In the genomic region with DNA sequence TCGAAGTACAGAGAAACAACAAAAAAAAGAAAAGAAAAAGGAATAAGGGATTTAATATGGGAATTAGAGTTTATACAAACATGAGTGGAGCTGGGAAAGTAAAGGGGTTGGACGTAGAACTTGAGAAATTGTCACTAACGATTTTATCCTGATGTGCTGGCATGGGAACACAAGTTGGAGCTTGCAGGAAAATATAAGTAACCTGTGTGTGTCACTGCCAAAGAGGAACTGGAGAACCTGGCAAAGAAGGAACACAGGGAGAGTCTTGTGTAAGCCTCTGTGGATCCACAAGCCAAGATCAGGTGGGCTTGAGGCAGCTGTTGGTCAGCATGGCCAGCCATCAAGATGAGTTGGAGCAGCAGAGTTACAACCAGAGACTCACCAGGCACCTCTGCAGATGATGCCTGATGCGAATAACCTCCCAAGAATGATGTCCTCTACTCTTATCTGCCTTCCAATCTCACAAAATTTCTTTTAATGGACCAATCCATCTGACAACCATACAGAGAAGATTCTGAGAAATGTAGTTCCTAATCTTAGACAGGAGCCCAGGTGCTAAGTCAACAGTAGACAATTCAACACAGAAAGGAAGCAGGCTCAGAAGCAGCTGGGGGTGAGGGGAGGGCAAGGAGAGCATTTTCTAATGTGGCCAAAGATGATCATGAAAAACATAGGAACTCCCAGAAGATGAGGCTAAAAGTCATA, we compare ENCODE assay signal across 21 cellular contexts.
A peak's percentile ranks its signal among the peaks of the same experiment; 100 is the strongest.
DNase-seq lines count a peak whose midpoint lies in the region; ATAC-seq, FAIRE-seq and TF ChIP-seq lines count a peak whose summit lies in the region.
"Had no signal": no experiment of that assay in that cellular context is flagged by ENCODE, and none has a peak within 500 bp of the region (broad histone marks: within the 10 kb centered on the region; RNA-seq: fewer than 3 reads in every experiment).

No MANE protein-coding gene starts in this region.

- peaks cover 12 to 13% of the 10 kb centered on the region in 2 donors for H3K9me3 ChIP-seq in breast epithelium
- H3K9me3 ChIP-seq in keratinocyte (ENCODE audit: control insufficient read depth, low read depth, low read length): no peaks in the 10 kb centered on the region
- H3K9me3 ChIP-seq in trophoblast cell (ENCODE audit: insufficient read depth, low read depth, low read length): peaks cover 2% of the 10 kb centered on the region
- H3K9me3 ChIP-seq: A549 had no signal

- H3K36me3 Mint-ChIP-seq in MCF 10A (ENCODE audit: insufficient read depth, unreplicated experiment): peaks cover 7% of the 10 kb centered on the region

- BruUV-seq in MCF 10A (replicated peaks; lab: Mats Ljungman, UMichigan): no TSS peak

- H3K4me3 ChIP-seq in breast epithelium (no peak overlapping the region), epithelial cell of esophagus (ENCODE audit: low read length) (no peak overlapping the region), keratinocyte (ENCODE audit: control insufficient read depth in 2 of 3, extremely low read depth in 1 of 3, insufficient read depth in 2 of 3, low read depth in 1 of 3, low read length in 3 of 3) (no peak overlapping the region), trophoblast cell (ENCODE audit: low read depth, low read length) (no peak overlapping the region), coronary artery (no peak overlapping the region)
- H3K4me3 ChIP-seq: A549, GM12878, GM23338 had no signal

- no peak for ATAC-seq in GM18519 (IDR thresholded peaks at IDR 0.05; ENCODE audit: low FRiP score, unreplicated experiment)
- ATAC-seq: A549, GM12878, GM23338, HCT116 had no signal

- dilution Hi-C loops in keratinocyte (cut with MboI; ENCODE audit: extremely low pct_ligation_motif_present, low sequenced_read_pairs): no loop called here

- H3K36me3 ChIP-seq in breast epithelium (no peaks in the 10 kb centered on the region), keratinocyte (ENCODE audit: control insufficient read depth in 2 of 2, extremely low read depth in 1 of 2, insufficient read depth in 2 of 2, low read length in 2 of 2) (no peaks in the 10 kb centered on the region), trophoblast cell (ENCODE audit: control insufficient read depth in 1 of 2, insufficient read depth in 2 of 2, low read length in 2 of 2) (peaks cover 2% of the 10 kb centered on the region in 2 experiments)

- H3K4ac ChIP-seq in trophoblast cell (ENCODE audit: low read depth, low read length): no peak overlapping the region

- peak overlapping the region; percentile 82 for H3K14ac ChIP-seq in trophoblast cell (ENCODE audit: low read length)

- H3K27ac ChIP-seq in breast epithelium: no peak overlapping the region
- peak overlapping the region; percentile 52 for H3K27ac ChIP-seq in keratinocyte (ENCODE audit: control insufficient read depth, insufficient read depth, low read length)
- H3K27ac ChIP-seq in trophoblast cell (ENCODE audit: low read depth, low read length): peak overlapping the region; percentile 1
- no peak overlapping the region for H3K27ac ChIP-seq in coronary artery
- H3K27ac ChIP-seq: 22Rv1, C4-2B had no signal

- peak overlapping the region; percentile 62 for H4K12ac ChIP-seq in trophoblast cell (ENCODE audit: low read depth, low read length)

- H3K23ac ChIP-seq in trophoblast cell (ENCODE audit: low read length): no peak overlapping the region

- no peaks in the 10 kb centered on the region for H3K9me1 ChIP-seq in keratinocyte (ENCODE audit: control insufficient read depth, extremely low read depth, insufficient read depth, low read length)

- peaks cover 14% of the 10 kb centered on the region for H3K79me1 ChIP-seq in trophoblast cell (ENCODE audit: low read length)

- CTCF ChIA-PET in MCF 10A (lab: Yijun Ruan, JAX): interaction anchor here (0.6 to 1.3 kb wide), 3 partner anchors 11 to 440 kb away, joined by 3 to 5 read pairs (median 4); no protein-coding TSS in a partner anchor

- peaks cover 19% of the 10 kb centered on the region for H3K4me1 Mint-ChIP-seq in MCF 10A (ENCODE audit: insufficient read depth, unreplicated experiment)

- no peaks in the 10 kb centered on the region for H3K79me2 ChIP-seq in keratinocyte (ENCODE audit: control insufficient read depth, insufficient read depth, low read length)
- H3K79me2 ChIP-seq in trophoblast cell (ENCODE audit: control insufficient read depth, insufficient read depth, low read length, poor library complexity): no peaks in the 10 kb centered on the region

- H3K9ac ChIP-seq in keratinocyte (ENCODE audit: control insufficient read depth, extremely low read depth, insufficient read depth, low read length) (no peak overlapping the region), trophoblast cell (ENCODE audit: low read length) (no peak overlapping the region)

- no peak for TF ChIP-seq CTCF in MCF 10A (IDR thresholded peaks at IDR 0.05; ENCODE audit: unreplicated experiment)
- no peak for TF ChIP-seq CTCF in breast epithelium (IDR thresholded peaks at IDR 0.05)
- TF ChIP-seq CTCF in epithelial cell of esophagus (IDR thresholded peaks at IDR 0.05; ENCODE audit: insufficient read depth, low read depth, low read length, missing control alignments): no peak
- TF ChIP-seq CTCF in keratinocyte (optimal IDR thresholded peaks at IDR 0.05 in 1 of 3, IDR thresholded peaks at IDR 0.05 in 1 of 3, conservative IDR thresholded peaks at IDR 0.05 in 1 of 3; ENCODE audit: extremely low read depth in 1 of 3, insufficient read depth in 2 of 3, low read length in 3 of 3): no peak
- TF ChIP-seq CTCF in coronary artery (IDR thresholded peaks at IDR 0.05): no peak

- 100% methylated on average over 1 of the region's 4 CpGs for WGBS in trophoblast cell (ENCODE audit: extremely low coverage, insufficient coverage, insufficient read length)

- H4K20me1 ChIP-seq in keratinocyte (ENCODE audit: control insufficient read depth, extremely low read depth, insufficient read depth, low read length): no peaks in the 10 kb centered on the region

- H3K27ac Mint-ChIP-seq in MCF 10A (ENCODE audit: low read depth, unreplicated experiment): no peak overlapping the region
- H3K27ac Mint-ChIP-seq: CD4-positive, alpha-beta T cell; GM23338; HFFc6 had no signal

- peak overlapping the region; percentile 93 for H2BK5ac ChIP-seq in trophoblast cell (ENCODE audit: low read depth, low read length, poor library complexity)

- H3K4me3 Mint-ChIP-seq in MCF 10A (ENCODE audit: unreplicated experiment): no peak overlapping the region
- H3K4me3 Mint-ChIP-seq: CD4-positive, alpha-beta T cell; GM23338; HFFc6 had no signal

- H4K91ac ChIP-seq in trophoblast cell (ENCODE audit: low read depth, low read length): peak overlapping the region; percentile 80

- POLR2A ChIA-PET in MCF 10A (lab: Yijun Ruan, JAX): interaction anchor here (1.3 to 1.5 kb wide), 2 partner anchors 9 to 12 kb away, joined by 4 read pairs; no protein-coding TSS in a partner anchor

- H4K8ac ChIP-seq in trophoblast cell (ENCODE audit: low read depth, low read length): peak overlapping the region; percentile 65

- peaks cover 17% of the 10 kb centered on the region for H3K9me3 Mint-ChIP-seq in MCF 10A (ENCODE audit: unreplicated experiment)

- H3K27me3 ChIP-seq in breast epithelium (no peaks in the 10 kb centered on the region), keratinocyte (ENCODE audit: control insufficient read depth, extremely low read depth, insufficient read depth, low read length) (no peaks in the 10 kb centered on the region), trophoblast cell (ENCODE audit: insufficient read depth, low read length) (no peaks in the 10 kb centered on the region)

- H3K4me1 ChIP-seq in breast epithelium (no peaks in the 10 kb centered on the region), keratinocyte (ENCODE audit: control insufficient read depth, extremely low read depth, insufficient read depth, low read length) (peaks cover 35% of the 10 kb centered on the region), trophoblast cell (ENCODE audit: control insufficient read depth in 1 of 2, insufficient read depth in 2 of 2, low read length in 2 of 2) (peaks cover 5 to 6% of the 10 kb centered on the region in 2 experiments)

- H2BK120ac ChIP-seq in trophoblast cell (ENCODE audit: insufficient read depth, low read length, poor library complexity): peak overlapping the region; percentile 90

- FAIRE-seq in keratinocyte (lab: Jason Lieb, UNC): peak; percentile 77
- FAIRE-seq: A549, GM12878 had no signal

- DNase-seq in MCF 10A (ENCODE audit: unreplicated experiment) (peak; percentile 29), breast epithelium (ENCODE audit: low spot score in 2 of 2) (no peak), epithelial cell of esophagus (ENCODE audit: low read depth) (peak; percentile 89), keratinocyte (ENCODE audit: low read depth, low spot score) (peak; percentile 63), trophoblast cell (peak; percentile 64 to 95), activated T-cell treated with anti-CD3 and anti-CD28 coated beads for 4 hours (no peak), coronary artery (ENCODE audit: low spot score) (no peak)
- DNase-seq: AML-193; CD4-positive, alpha-beta T cell; DMS53; DND-41; EL; H7; HFFc6 had no signal

- H2AK5ac ChIP-seq in trophoblast cell (ENCODE audit: low read length): peak overlapping the region; percentile 99

- H2BK12ac ChIP-seq in trophoblast cell (ENCODE audit: low read length): peak overlapping the region; percentile 100

- intact Hi-C loops in MCF 10A (cut with micrococcal nuclease): no loop called here
- intact Hi-C loops in breast epithelium (cut with DNase I; ENCODE audit: low total_unique reads): no loop called here

- H3K27me3 Mint-ChIP-seq in MCF 10A (ENCODE audit: insufficient read depth, unreplicated experiment): no peaks in the 10 kb centered on the region
- H3K27me3 Mint-ChIP-seq: CD4-positive, alpha-beta T cell had no signal

- no peak overlapping the region for H2AFZ ChIP-seq in keratinocyte (ENCODE audit: control insufficient read depth, low read length)
- no peak overlapping the region for H2AFZ ChIP-seq in trophoblast cell (ENCODE audit: insufficient read depth, low read length, poor library complexity)
- H2AFZ ChIP-seq: GM23338 had no signal

- H3K4me2 ChIP-seq in keratinocyte (ENCODE audit: control insufficient read depth, extremely low read depth, insufficient read depth, low read depth, low read length) (no peak overlapping the region), trophoblast cell (ENCODE audit: low read length) (no peak overlapping the region)
- H3K4me2 ChIP-seq: GM23338 had no signal

- H3K18ac ChIP-seq in trophoblast cell (ENCODE audit: low read length): peak overlapping the region; percentile 84

- TF ChIP-seq POLR2A in breast epithelium (IDR thresholded peaks at IDR 0.05): no peak

Comparison
In these comparisons a context has a peak if more than half of its experiments do, and no peak if none do; other contexts are left out.
1. DNase-seq: peak in MCF 10A (single experiment), epithelial cell of esophagus (single experiment), keratinocyte (single experiment) and trophoblast cell (2 of 2); none in breast epithelium (0 of 2), activated T-cell treated with anti-CD3 and anti-CD28 coated beads for 4 hours (single experiment) and coronary artery (single experiment).
2. H3K27ac ChIP-seq: peak in keratinocyte (single experiment) and trophoblast cell (single experiment); none in breast epithelium (0 of 2) and coronary artery (0 of 2).